In the genomic region with DNA sequence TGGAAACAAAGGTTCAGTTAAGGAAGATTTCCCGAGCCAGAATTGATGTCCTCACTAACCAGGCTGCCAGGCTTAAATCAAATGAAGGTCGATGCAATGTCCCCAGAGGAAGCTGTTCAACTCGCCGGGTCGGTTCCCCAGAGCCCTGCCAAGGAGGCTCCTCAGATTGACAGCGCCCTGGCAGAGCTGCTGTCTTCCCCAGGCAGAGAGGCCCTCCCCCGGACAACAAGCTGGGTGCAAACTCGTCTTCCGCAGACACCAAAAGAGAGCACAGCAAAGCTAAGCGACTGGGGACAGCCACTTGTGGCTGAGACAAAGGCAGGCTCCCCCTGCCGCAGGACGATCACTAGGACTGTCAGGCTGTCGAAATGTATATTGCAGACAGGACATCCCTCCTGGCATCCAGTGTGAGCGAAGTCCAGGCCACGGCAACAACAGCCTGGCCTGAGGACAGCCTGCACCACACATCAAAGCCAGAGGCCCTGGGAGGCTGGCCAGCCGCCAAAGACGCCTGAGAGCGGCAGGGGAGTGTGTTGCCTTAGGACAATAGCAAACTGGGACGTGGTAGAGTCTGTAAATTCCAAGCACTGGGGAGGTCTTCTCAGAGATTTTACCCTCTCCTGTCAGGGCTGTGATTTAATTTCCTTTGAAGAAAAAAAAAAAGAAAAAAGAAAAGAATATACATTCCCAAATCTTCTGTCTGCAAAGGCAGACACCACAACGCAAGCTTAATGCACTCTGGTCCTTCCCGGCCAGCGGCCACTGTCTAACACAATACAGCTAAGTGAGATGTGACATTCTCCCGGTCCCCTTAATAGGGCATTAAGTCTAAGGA, we compare ENCODE assay signal across 1 cellular context.
A peak's percentile ranks its signal among the peaks of the same experiment; 100 is the strongest.
TF ChIP-seq lines count a peak whose summit lies in the region.

No MANE protein-coding gene starts in this region.

TF ChIP-seq in GM12878, 131 proteins besides CTCF, POLR2A, EP300 and RAD21 (continued from another document):
- TF ChIP-seq ZNF687 (IDR thresholded peaks at IDR 0.05) = peak; percentile 78
- no peak for TF ChIP-seq IRF4 (IDR thresholded peaks at IDR 0.05; ENCODE audit: low read depth, low read length)
- no peak for TF ChIP-seq YY1 (IDR thresholded peaks at IDR 0.05; ENCODE audit: low read depth, low read length)
- TF ChIP-seq, protein P1, sequence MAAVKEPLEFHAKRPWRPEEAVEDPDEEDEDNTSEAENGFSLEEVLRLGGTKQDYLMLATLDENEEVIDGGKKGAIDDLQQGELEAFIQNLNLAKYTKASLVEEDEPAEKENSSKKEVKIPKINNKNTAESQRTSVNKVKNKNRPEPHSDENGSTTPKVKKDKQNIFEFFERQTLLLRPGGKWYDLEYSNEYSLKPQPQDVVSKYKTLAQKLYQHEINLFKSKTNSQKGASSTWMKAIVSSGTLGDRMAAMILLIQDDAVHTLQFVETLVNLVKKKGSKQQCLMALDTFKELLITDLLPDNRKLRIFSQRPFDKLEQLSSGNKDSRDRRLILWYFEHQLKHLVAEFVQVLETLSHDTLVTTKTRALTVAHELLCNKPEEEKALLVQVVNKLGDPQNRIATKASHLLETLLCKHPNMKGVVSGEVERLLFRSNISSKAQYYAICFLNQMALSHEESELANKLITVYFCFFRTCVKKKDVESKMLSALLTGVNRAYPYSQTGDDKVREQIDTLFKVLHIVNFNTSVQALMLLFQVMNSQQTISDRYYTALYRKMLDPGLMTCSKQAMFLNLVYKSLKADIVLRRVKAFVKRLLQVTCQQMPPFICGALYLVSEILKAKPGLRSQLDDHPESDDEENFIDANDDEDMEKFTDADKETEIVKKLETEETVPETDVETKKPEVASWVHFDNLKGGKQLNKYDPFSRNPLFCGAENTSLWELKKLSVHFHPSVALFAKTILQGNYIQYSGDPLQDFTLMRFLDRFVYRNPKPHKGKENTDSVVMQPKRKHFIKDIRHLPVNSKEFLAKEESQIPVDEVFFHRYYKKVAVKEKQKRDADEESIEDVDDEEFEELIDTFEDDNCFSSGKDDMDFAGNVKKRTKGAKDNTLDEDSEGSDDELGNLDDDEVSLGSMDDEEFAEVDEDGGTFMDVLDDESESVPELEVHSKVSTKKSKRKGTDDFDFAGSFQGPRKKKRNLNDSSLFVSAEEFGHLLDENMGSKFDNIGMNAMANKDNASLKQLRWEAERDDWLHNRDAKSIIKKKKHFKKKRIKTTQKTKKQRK (IDR thresholded peaks at IDR 0.05; ENCODE audit: low read depth, low read length) = no peak
- TF ChIP-seq HDAC6 (IDR thresholded peaks at IDR 0.05; ENCODE audit: unreplicated experiment) = no peak
